ENCODE assay signal across 25 cellular contexts in the genomic region with DNA sequence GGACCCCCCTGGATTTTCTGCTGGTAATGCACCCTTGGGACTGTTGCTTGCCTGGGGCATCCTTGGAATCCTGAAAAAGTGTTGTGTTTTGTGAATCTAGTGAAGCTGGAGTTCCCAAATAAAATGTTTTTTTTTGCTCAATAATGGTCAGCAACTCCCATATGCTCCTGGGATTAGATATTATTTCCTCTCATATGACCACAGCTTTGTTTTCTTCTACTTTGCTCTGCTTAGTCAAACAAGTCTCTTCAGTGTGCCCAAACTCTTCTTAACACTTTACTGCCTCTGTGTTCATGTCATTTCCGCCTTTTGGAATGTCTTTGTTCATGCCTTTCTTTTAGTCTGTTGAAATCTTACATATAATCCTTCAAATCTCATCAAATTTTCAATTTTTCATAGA.
"Had no signal": no experiment of that assay in that cellular context is flagged by ENCODE, and none has a peak within 500 bp of the region (broad histone marks: within the 10 kb centered on the region; RNA-seq: fewer than 3 reads in every experiment).

No MANE protein-coding gene starts in this region.

- H3K36me3 ChIP-seq: SJSA1 had no signal

- H3K9me3 Mint-ChIP-seq: activated naive CD4-positive, alpha-beta T cell treated with anti-CD3 and anti-CD28 coated beads, Interleukin-2, amount 50 U/mL, for 24 hours; activated T-helper 1 cell treated with anti-CD3 and anti-CD28 coated beads, Interleukin-12 subunit alpha, Interleukin-12 subunit beta, Interleukin-2, Interleukin-4 antibody, amounts not matched to agents 30 ng/mL and 10 ng/mL and 1 ng/mL, durations not matched to agents 14 hours and 24 hours and 36 hours; T-helper 1 cell treated with Interleukin-12 subunit alpha and Interleukin-12 subunit beta and Interleukin-4 antibody, amounts not matched to agents 30 μg/mL and 1 μg/mL, for 36 hours had no signal

- H3K4me1 Mint-ChIP-seq: activated naive CD4-positive, alpha-beta T cell treated with anti-CD3 and anti-CD28 coated beads, Interleukin-2, amount 50 U/mL, for 24 hours had no signal

- H3K4me3 ChIP-seq: K562, SJSA1 had no signal

- H3K4me3 Mint-ChIP-seq: activated CD8-positive, alpha-beta T cell treated with anti-CD3 and anti-CD28 coated beads, Interleukin-2, amount 10 ng/mL, durations not matched to agents 7 days and 5 days; activated naive CD4-positive, alpha-beta T cell treated with anti-CD3 and anti-CD28 coated beads, Interleukin-2, amount 50 U/mL, for 24 hours; activated T-helper 1 cell treated with anti-CD3 and anti-CD28 coated beads, Interleukin-12 subunit alpha, Interleukin-12 subunit beta, Interleukin-2, Interleukin-4 antibody, amounts not matched to agents 30 ng/mL and 10 ng/mL and 1 ng/mL, durations not matched to agents 14 hours and 24 hours and 36 hours; T-helper 1 cell treated with Interleukin-12 subunit alpha and Interleukin-12 subunit beta and Interleukin-4 antibody, amounts not matched to agents 30 μg/mL and 1 μg/mL, for 36 hours had no signal

- H3K36me3 Mint-ChIP-seq: activated naive CD4-positive, alpha-beta T cell treated with anti-CD3 and anti-CD28 coated beads, Interleukin-2, amount 50 U/mL, for 24 hours had no signal

- H3K27me3 Mint-ChIP-seq: activated naive CD4-positive, alpha-beta T cell treated with anti-CD3 and anti-CD28 coated beads, Interleukin-2, amount 50 U/mL, for 24 hours had no signal

- H3K27ac Mint-ChIP-seq: activated CD8-positive, alpha-beta T cell treated with anti-CD3 and anti-CD28 coated beads, Interleukin-2, amount 10 ng/mL, durations not matched to agents 7 days and 5 days; activated naive CD4-positive, alpha-beta T cell treated with anti-CD3 and anti-CD28 coated beads, Interleukin-2, amount 50 U/mL, for 24 hours; activated T-helper 1 cell treated with anti-CD3 and anti-CD28 coated beads, Interleukin-12 subunit alpha, Interleukin-12 subunit beta, Interleukin-2, Interleukin-4 antibody, amounts not matched to agents 30 ng/mL and 10 ng/mL and 1 ng/mL, durations not matched to agents 14 hours and 24 hours and 36 hours; T-helper 1 cell treated with Interleukin-12 subunit alpha and Interleukin-12 subunit beta and Interleukin-4 antibody, amounts not matched to agents 30 μg/mL and 1 μg/mL, for 36 hours had no signal

- H3K27me3 ChIP-seq: SJSA1 had no signal

- H3K9me3 ChIP-seq: SJSA1 had no signal

- ATAC-seq: activated CD4-positive, CD25-positive, alpha-beta regulatory T cell treated with anti-CD3 and anti-CD28 coated beads, Interleukin-2, amount 50 U/mL, for 24 hours; activated CD8-positive, alpha-beta T cell treated with anti-CD3 and anti-CD28 coated beads, Interleukin-2, amount 10 ng/mL, durations not matched to agents 7 days and 5 days; K562; Panc1 had no signal

- DNase-seq: activated CD4-positive, alpha-beta T cell treated with anti-CD3 and anti-CD28 coated beads for 48 hours; activated CD4-positive, alpha-beta T cell treated with anti-CD3 and anti-CD28 coated beads, Interleukin-2, amount 50 U/mL, for 4 hours; activated CD8-positive, alpha-beta memory T cell treated with anti-CD3 and anti-CD28 coated beads, Interleukin-2, amount 50 U/mL, for 48 hours; activated CD8-positive, alpha-beta T cell treated with anti-CD3 and anti-CD28 coated beads, Interleukin-2, amount 10 ng/mL, durations not matched to agents 7 days and 5 days; activated effector memory CD4-positive, alpha-beta T cell treated with Interleukin-2 at 50 U/mL for 16 hours; activated naive CD4-positive, alpha-beta T cell; activated T-cell treated with anti-CD3 and anti-CD28 coated beads, Interleukin-2, amount 50 U/mL, for 1 hour; aorta; MM.1S; NCI-H146; NCI-H187 treated with DMSO at 0.1 percent for 48 hours; NCI-H2081 treated with DMSO at 0.1 percent for 48 hours; NCI-H2171 treated with DMSO at 0.1 percent for 48 hours; NCI-H226; NCI-H526 treated with DMSO at 0.1 percent for 48 hours; NK-92 treated with Interleukin-12 subunit alpha and Interleukin-12 subunit beta, amount 100 ng/mL, for 24 hours; RPMI8226; SHP77 had no signal
